1 cellular context compared by ENCODE assay signal in the genomic region with DNA sequence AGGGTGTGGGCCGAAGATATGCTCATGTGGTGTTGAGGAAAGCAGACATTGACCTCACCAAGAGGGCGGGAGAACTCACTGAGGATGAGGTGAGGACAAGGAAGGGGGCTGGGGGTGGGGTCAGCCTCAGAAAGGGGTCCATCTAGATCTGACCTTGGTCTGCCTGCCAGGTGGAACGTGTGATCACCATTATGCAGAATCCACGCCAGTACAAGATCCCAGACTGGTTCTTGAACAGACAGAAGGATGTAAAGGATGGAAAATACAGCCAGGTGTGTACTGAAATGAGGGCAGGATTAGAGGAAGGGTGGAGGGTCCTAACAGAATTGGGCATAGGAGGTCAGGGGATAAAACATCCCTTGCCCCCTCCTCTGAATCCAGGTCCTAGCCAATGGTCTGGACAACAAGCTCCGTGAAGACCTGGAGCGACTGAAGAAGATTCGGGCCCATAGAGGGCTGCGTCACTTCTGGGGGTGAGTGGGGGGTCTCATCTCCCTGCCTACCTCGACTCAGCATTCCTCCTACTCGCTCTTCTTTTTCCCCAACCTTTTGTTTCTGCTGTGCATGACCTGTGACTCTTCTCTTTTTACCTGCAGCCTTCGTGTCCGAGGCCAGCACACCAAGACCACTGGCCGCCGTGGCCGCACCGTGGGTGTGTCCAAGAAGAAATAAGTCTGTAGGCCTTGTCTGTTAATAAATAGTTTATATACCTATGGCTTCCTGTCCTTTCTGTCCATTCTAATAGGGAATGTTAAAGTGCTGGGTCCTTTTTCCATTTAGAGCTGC.
TF ChIP-seq lines count a peak whose summit lies in the region.

No MANE protein-coding gene starts in this region.

TF ChIP-seq in PFSK-1, 5 proteins besides CTCF, POLR2A, EP300 and RAD21:
- TF ChIP-seq POLR2AphosphoS5 (IDR thresholded peaks at IDR 0.05; ENCODE audit: low read depth, low read length): peak; percentile 40
